8 cellular contexts compared by ENCODE assay signal in genomic region chr1:36224537-36225297, GRCh38. TPM values are rescaled to one million over a fixed set of nuclear protein-coding genes. Genes with fewer than 3 reads are reported as not detected.
DNase-seq lines count a peak whose midpoint lies in the region; ATAC-seq and TF ChIP-seq lines count a peak whose summit lies in the region.

No MANE protein-coding gene starts in this region.

- TF ChIP-seq RAD21 in liver (IDR thresholded peaks at IDR 0.05) = peak; percentile 38 to 71

- H3K9ac ChIP-seq in SK-N-MC (ENCODE audit: insufficient read length) (peak overlapping the region; percentile 93), liver (ENCODE audit: low read depth in 1 of 2, low read length in 2 of 2) (peak overlapping the region; percentile 89 to 93), subcutaneous abdominal adipose tissue (ENCODE audit: low read length in 5 of 5) (peak overlapping the region; percentile 94 to 99 (median 97))

- WGBS in liver = 0% methylated on average over 29 of the region's 29 CpGs

- H3K9me3 ChIP-seq in SK-N-MC (ENCODE audit: low read depth, low read length) = no peaks in the 10 kb centered on the region
- H3K9me3 ChIP-seq in liver (ENCODE audit: control insufficient read depth in 4 of 4, low read length in 3 of 4) = no peaks in the 10 kb centered on the region
- no peaks in the 10 kb centered on the region for H3K9me3 ChIP-seq in subcutaneous abdominal adipose tissue (ENCODE audit: control insufficient read depth in 5 of 5, low read length in 5 of 5)

- DNase-seq in AG09309 (ENCODE audit: low read depth) (peak; percentile 40), NCI-H1092 treated with DMSO at 0.1 percent for 48 hours (lab: John Stamatoyannopoulos, UW) (peak; percentile 79), SK-N-MC (ENCODE audit: low read depth, low spot score) (peak; percentile 30)

- no peaks in the 10 kb centered on the region for H3K9me3 Mint-ChIP-seq in dendritic cell treated with granulocyte-macrophage colony-stimulating factor and Interleukin-4, amounts not matched to agents 40 ng/mL and 50 ng/mL, for 4 days

- no peaks in the 10 kb centered on the region for H3K27me3 Mint-ChIP-seq in dendritic cell treated with granulocyte-macrophage colony-stimulating factor and Interleukin-4, amounts not matched to agents 40 ng/mL and 50 ng/mL, for 4 days

- H3K4me1 ChIP-seq in liver (ENCODE audit: control insufficient read depth in 4 of 4, insufficient read depth in 4 of 4, low read length in 3 of 4) = peaks cover 0 to 30% (median 22%) of the 10 kb centered on the region in 4 donors
- peaks cover 8 to 44% (median 35%) of the 10 kb centered on the region in 5 donors for H3K4me1 ChIP-seq in subcutaneous abdominal adipose tissue (ENCODE audit: control insufficient read depth in 5 of 5, insufficient read depth in 5 of 5, low read length in 5 of 5)

- H3K27me3 ChIP-seq in liver (ENCODE audit: control insufficient read depth in 4 of 4, insufficient read depth in 4 of 4, low read length in 3 of 4) (no peaks in the 10 kb centered on the region), subcutaneous abdominal adipose tissue (ENCODE audit: control insufficient read depth in 5 of 5, insufficient read depth in 4 of 5, low read length in 5 of 5) (no peaks in the 10 kb centered on the region)

- peak; percentile 53 for ATAC-seq in GM18502 (IDR thresholded peaks at IDR 0.05; ENCODE audit: poor library complexity, unreplicated experiment)
- ATAC-seq in HG02884 (IDR thresholded peaks at IDR 0.05; ENCODE audit: unreplicated experiment) = peak; percentile 43

- H3K36me3 Mint-ChIP-seq in dendritic cell treated with granulocyte-macrophage colony-stimulating factor and Interleukin-4, amounts not matched to agents 40 ng/mL and 50 ng/mL, for 4 days (ENCODE audit: low read depth) = peaks cover 56% of the 10 kb centered on the region

- H3K4me3 ChIP-seq in AG09309 (ENCODE audit: control insufficient read depth, low read depth, low read length) = peak overlapping the region; percentile 96
- peak overlapping the region; percentile 99 for H3K4me3 ChIP-seq in SK-N-MC
- H3K4me3 ChIP-seq in liver (ENCODE audit: low read depth in 1 of 3, low read length in 3 of 3) = peak overlapping the region; percentile 74 to 99 (median 94)
- peak overlapping the region; percentile 85 to 97 (median 93) for H3K4me3 ChIP-seq in subcutaneous abdominal adipose tissue (ENCODE audit: low read depth in 1 of 5, low read length in 5 of 5)

- peak overlapping the region; percentile 99 for H3K27ac Mint-ChIP-seq in dendritic cell treated with granulocyte-macrophage colony-stimulating factor and Interleukin-4, amounts not matched to agents 40 ng/mL and 50 ng/mL, for 4 days

- H3K27ac ChIP-seq in SK-N-MC (peak overlapping the region; percentile 94), liver (ENCODE audit: low read depth in 1 of 2, low read length in 2 of 2) (peak overlapping the region; percentile 93 to 98), subcutaneous abdominal adipose tissue (ENCODE audit: low read depth, low read length) (peak overlapping the region; percentile 99)

- H3K4me1 Mint-ChIP-seq in dendritic cell treated with granulocyte-macrophage colony-stimulating factor and Interleukin-4, amounts not matched to agents 40 ng/mL and 50 ng/mL, for 4 days (ENCODE audit: low read depth) = peaks cover 34% of the 10 kb centered on the region

- intact Hi-C loops in dendritic cell treated with granulocyte-macrophage colony-stimulating factor and Interleukin-4, amounts not matched to agents 40 ng/mL and 50 ng/mL, for 4 days (cut with micrococcal nuclease) = loop anchor here (1.0 to 5.0 kb wide), 2 partner anchors 37 to 75 kb away; partner anchors contain the start of gene TRAPPC3

- H3K36me3 ChIP-seq in SK-N-MC (ENCODE audit: insufficient read depth, low read length) (peaks cover 40% of the 10 kb centered on the region), liver (ENCODE audit: control insufficient read depth in 4 of 4, insufficient read depth in 3 of 4, low read depth in 1 of 4, low read length in 3 of 4) (peaks cover 2 to 4% (median 3%) of the 10 kb centered on the region in 4 donors), subcutaneous abdominal adipose tissue (ENCODE audit: control insufficient read depth in 5 of 5, insufficient read depth in 5 of 5, low read length in 5 of 5) (peaks cover 0 to 13% (median 4%) of the 10 kb centered on the region in 5 donors)

- peak overlapping the region; percentile 98 for H3K4me3 Mint-ChIP-seq in dendritic cell treated with granulocyte-macrophage colony-stimulating factor and Interleukin-4, amounts not matched to agents 40 ng/mL and 50 ng/mL, for 4 days

- TF ChIP-seq CTCF in AG09309 (IDR thresholded peaks at IDR 0.05; ENCODE audit: control insufficient read depth, insufficient read depth, low read depth, low read length, missing control alignments) = peak; percentile 40
- peak; percentile 49 for TF ChIP-seq CTCF in liver (IDR thresholded peaks at IDR 0.05; ENCODE audit: low read depth, low read length, missing input control)

TF ChIP-seq in liver, 16 proteins besides CTCF, POLR2A, EP300 and RAD21:
- TF ChIP-seq, protein P1, sequence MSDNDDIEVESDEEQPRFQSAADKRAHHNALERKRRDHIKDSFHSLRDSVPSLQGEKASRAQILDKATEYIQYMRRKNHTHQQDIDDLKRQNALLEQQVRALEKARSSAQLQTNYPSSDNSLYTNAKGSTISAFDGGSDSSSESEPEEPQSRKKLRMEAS (IDR thresholded peaks at IDR 0.05) = peak; percentile 38
- TF ChIP-seq HNF4A (conservative IDR thresholded peaks at IDR 0.05) = peak; percentile 4 to 38
- TF ChIP-seq FOXA1 (IDR thresholded peaks at IDR 0.05) = no peak
- no peak for TF ChIP-seq SP1 (IDR thresholded peaks at IDR 0.05)
- TF ChIP-seq RXRA (IDR thresholded peaks at IDR 0.05) = peak; percentile 8 to 36
- TF ChIP-seq TAF1 (conservative IDR thresholded peaks at IDR 0.05) = peak; percentile 22
TF ChIP-seq in liver: peak in this region for 4.

RNA-seq across cellular contexts. Expression of gene THRAP3, which starts 0.5 kb away (rescaled TPM):
- total RNA-seq in liver = 10 to 100 TPM; 48.9 to 55.1 TPM
- polyA plus RNA-seq in liver = 10 to 100 TPM; 21.3 to 42.8 TPM

Comparison
In these comparisons a context has a peak if more than half of its experiments do, and no peak if none do; other contexts are left out.
1. Peak in every context shown above with its lines: DNase-seq, ATAC-seq, H3K4me3 ChIP-seq and H3K27ac ChIP-seq.